ENCODE assay signal across 11 cellular contexts in the genomic region with DNA sequence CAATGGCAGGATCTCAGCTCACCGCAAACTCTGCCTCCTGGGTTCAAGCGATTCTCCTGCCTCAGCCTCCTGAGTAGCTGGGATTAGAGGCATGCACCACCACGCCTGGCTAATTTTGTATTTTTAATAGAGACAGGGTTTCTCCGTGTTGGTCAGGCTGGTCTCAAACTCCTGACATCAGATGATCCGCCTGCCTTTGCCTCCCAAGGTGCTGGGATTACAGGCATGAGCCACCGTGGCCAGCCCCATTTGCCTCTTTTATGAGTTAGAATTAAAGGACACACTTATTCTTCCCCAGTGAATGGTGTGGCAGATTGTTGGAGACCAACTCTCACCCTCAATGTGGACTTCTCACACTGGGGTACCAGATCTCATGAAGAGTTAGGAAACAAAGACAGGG. TPM values are rescaled to one million over a fixed set of nuclear protein-coding genes. Genes with fewer than 3 reads are reported as not detected.
DNase-seq lines count a peak whose midpoint lies in the region; ATAC-seq, FAIRE-seq and TF ChIP-seq lines count a peak whose summit lies in the region.
"Not testable (repeated sequence)": the region's sequence is repeated elsewhere in the genome, so short reads cannot be mapped to it uniquely, and the experiment has no call there.
"Had no signal": no experiment of that assay in that cellular context is flagged by ENCODE, and none has a peak within 500 bp of the region (broad histone marks: within the 10 kb centered on the region; RNA-seq: fewer than 3 reads in every experiment).

No MANE protein-coding gene starts in this region.

- H2BK5ac ChIP-seq in H1 (ENCODE audit: low read depth, low read length), result not testable (repeated sequence)

- H3K4me2 ChIP-seq in GM23338; H1 (ENCODE audit: insufficient read depth in 1 of 2, low read depth in 2 of 2, low read length in 2 of 2): not testable (repeated sequence)

- TF ChIP-seq POLR2A in H1 (IDR thresholded peaks at IDR 0.05; ENCODE audit: control extremely low read depth in 1 of 2, low read depth in 2 of 2, low read length in 2 of 2), result not testable (repeated sequence)

- H3K14ac ChIP-seq in H1 (ENCODE audit: insufficient read length), result not testable (repeated sequence)

- not testable (repeated sequence) for H3K9me3 Mint-ChIP-seq in GM23338, mesothelial cell of epicardium, nephron progenitor cell

- not testable (repeated sequence) for H3K36me3 ChIP-seq in GM23338 (ENCODE audit: insufficient read depth); HUES6 (ENCODE audit: control insufficient read depth, insufficient read depth, low read length); Panc1 (ENCODE audit: control insufficient read depth, insufficient read depth, low read length); H1 (ENCODE audit: control insufficient read depth in 2 of 4, insufficient read depth in 4 of 4, low read length in 3 of 4)

- H3K27ac ChIP-seq in GM23338 (ENCODE audit: low read depth); HUES6 (ENCODE audit: low read depth, low read length); H1 (ENCODE audit: low read depth, low read length): not testable (repeated sequence)
- H3K27ac ChIP-seq in Panc1 (ENCODE audit: low read length), result peak overlapping the region; percentile 49; the same call in 1 of the 2 replicates

- H3K27ac Mint-ChIP-seq in GM23338, result not testable (repeated sequence)
- H3K27ac Mint-ChIP-seq in mesothelial cell of epicardium, result peak overlapping the region; percentile 98
- peak overlapping the region; percentile 98 for H3K27ac Mint-ChIP-seq in nephron progenitor cell

- H3K23me2 ChIP-seq in H1 (ENCODE audit: low read depth, low read length), result not testable (repeated sequence)

- not testable (repeated sequence) for H4K91ac ChIP-seq in H1 (replicated peaks; ENCODE audit: insufficient read length, low read length)

- H3K9me2 ChIP-seq in GM23338 (ENCODE audit: insufficient read depth), result not testable (repeated sequence)

- FAIRE-seq in H1 (lab: Jason Lieb, UNC), result not testable (repeated sequence)

- POLR2A ChIA-PET in Panc1 (lab: Charles Lee); H1 (lab: Charles Lee; ENCODE audit: partially characterized antibody): not testable (repeated sequence)

- BruUV-seq in Panc1 (replicated peaks; lab: Mats Ljungman, UMichigan), result not testable (repeated sequence)

- H2BK15ac ChIP-seq in H1 (ENCODE audit: low read length), result not testable (repeated sequence)

- not testable (repeated sequence) for H3K9me3 ChIP-seq in HUES6 (ENCODE audit: control insufficient read depth, insufficient read depth, low read depth, low read length); Panc1 (ENCODE audit: control insufficient read depth, insufficient read depth, low read depth, low read length); H1 (ENCODE audit: insufficient read depth in 2 of 2, low read depth in 1 of 2, low read length in 1 of 2)

- intact Hi-C loops in Panc1 (cut with micrococcal nuclease; ENCODE audit: unreplicated experiment), result not testable (repeated sequence)

- H3K79me2 ChIP-seq in GM23338 (replicated peaks; ENCODE audit: insufficient read depth); H1 (ENCODE audit: control insufficient read depth in 1 of 2, insufficient read depth in 2 of 2, low read length in 2 of 2): not testable (repeated sequence)

- not testable (repeated sequence) for H2AFZ ChIP-seq in GM23338; H1 (ENCODE audit: low read length)

- peaks cover 27% of the 10 kb centered on the region for H3F3A ChIP-seq in GM23338 (replicated peaks; ENCODE audit: low read depth)

- H3K4me1 Mint-ChIP-seq in GM23338 (peaks cover 10% of the 10 kb centered on the region), mesothelial cell of epicardium (peaks cover 91% of the 10 kb centered on the region), nephron progenitor cell (peaks cover 100% of the 10 kb centered on the region)

- not testable (repeated sequence) for H3K4me3 Mint-ChIP-seq in GM23338
- H3K4me3 Mint-ChIP-seq in mesothelial cell of epicardium (peak overlapping the region; percentile 13), nephron progenitor cell (peak overlapping the region; percentile 95)

- CTCF ChIA-PET in Panc1 (lab: Charles Lee), result not testable (repeated sequence)
- CTCF ChIA-PET in H1 (lab: Charles Lee; ENCODE audit: partially characterized antibody), result interaction anchor here (0.7 to 20.0 kb wide), 10 partner anchors 9 to 295 kb away, joined by 3 to 339 read pairs (median 4); partner anchors contain the start of genes HOXC5 and SMUG1

- H3K56ac ChIP-seq in H1 (replicated peaks; ENCODE audit: insufficient read length, low read depth, low read length), result not testable (repeated sequence)

- not testable (repeated sequence) for H3K4ac ChIP-seq in H1 (replicated peaks; ENCODE audit: insufficient read length, low read depth, low read length)

- ATAC-seq in GM23338, Panc1: not testable (repeated sequence)

- not testable (repeated sequence) for H4K8ac ChIP-seq in H1 (ENCODE audit: extremely low read depth, insufficient read depth, low read length)

- not testable (repeated sequence) for H2BK120ac ChIP-seq in H1 (replicated peaks; ENCODE audit: low read depth, low read length)

- peaks cover 100% of the 10 kb centered on the region for H3K27me3 Mint-ChIP-seq in GM23338 (ENCODE audit: insufficient read depth, low read depth, poor library complexity)
- peaks cover 13% of the 10 kb centered on the region for H3K27me3 Mint-ChIP-seq in mesothelial cell of epicardium (ENCODE audit: low read depth)
- not testable (repeated sequence) for H3K27me3 Mint-ChIP-seq in nephron progenitor cell (ENCODE audit: low read depth, poor library complexity)

- H3K27me3 ChIP-seq in GM23338 (ENCODE audit: insufficient read depth), result peaks cover 100% of the 10 kb centered on the region
- peaks cover 100% of the 10 kb centered on the region for H3K27me3 ChIP-seq in HUES6 (ENCODE audit: control insufficient read depth, insufficient read depth, low read length)
- not testable (repeated sequence) for H3K27me3 ChIP-seq in Panc1 (ENCODE audit: control insufficient read depth, insufficient read depth, low read length)
- H3K27me3 ChIP-seq in H1 (replicated peaks in 1 of 4; ENCODE audit: control insufficient read depth in 3 of 4, extremely low read depth in 1 of 4, insufficient read depth in 3 of 4, low read length in 3 of 4), result peaks cover 95 to 100% (median 99%) of the 10 kb centered on the region in 4 experiments

- 62% methylated on average over 6 of the region's 6 CpGs; no CpG with 5 or more reads in 1 of the 2 experiments for WGBS in H1 (ENCODE audit: extremely low coverage in 1 of 2, insufficient coverage in 1 of 2, insufficient read length in 1 of 2, insufficient replicate concordance in 2 of 2, low coverage in 1 of 2, low lambda C conversion rate in 2 of 2, missing lambda C conversion rate in 1 of 2), 2 experiments

- not testable (repeated sequence) for H2BK12ac ChIP-seq in H1 (ENCODE audit: low read depth, low read length)

- H3K79me1 ChIP-seq in H1 (ENCODE audit: low read depth, low read length), result not testable (repeated sequence)

- H4K20me1 ChIP-seq in GM23338 (replicated peaks; ENCODE audit: insufficient read depth) (peaks cover 56% of the 10 kb centered on the region), H1 (replicated peaks in 1 of 2; ENCODE audit: control insufficient read depth in 1 of 2, insufficient read depth in 2 of 2, low read length in 2 of 2) (peaks cover 9 to 19% of the 10 kb centered on the region in 2 experiments)

- not testable (repeated sequence) for DNase-seq in GM23338 (ENCODE audit: low spot score); Panc1 (ENCODE audit: low read depth, low spot score); H1 (ENCODE audit: low read depth in 1 of 2, low spot score in 2 of 2); mesothelial cell of epicardium (ENCODE audit: low spot score in 2 of 2, unreplicated experiment in 2 of 2); nephron progenitor cell

- not testable (repeated sequence) for TF ChIP-seq RAD21 in H1 (IDR thresholded peaks at IDR 0.05 in 1 of 2, conservative IDR thresholded peaks at IDR 0.05 in 1 of 2; ENCODE audit: low read depth in 2 of 2, low read length in 2 of 2)

- not testable (repeated sequence) for TF ChIP-seq EP300 in H1 (IDR thresholded peaks at IDR 0.05; ENCODE audit: borderline replicate concordance in 1 of 2, low read depth in 2 of 2, low read length in 2 of 2)

- not testable (repeated sequence) for H3K36me3 Mint-ChIP-seq in GM23338 (ENCODE audit: low read depth); mesothelial cell of epicardium
- H3K36me3 Mint-ChIP-seq in nephron progenitor cell (ENCODE audit: low read depth), result peaks cover 48% of the 10 kb centered on the region

- H2BK20ac ChIP-seq in H1 (ENCODE audit: low read length), result not testable (repeated sequence)

- not testable (repeated sequence) for H2AK5ac ChIP-seq in H1 (ENCODE audit: low read depth, low read length)

- peaks cover 12% of the 10 kb centered on the region; the same call in 1 of the 2 replicates for H3K4me1 ChIP-seq in GM23338 (ENCODE audit: insufficient read depth)
- not testable (repeated sequence) for H3K4me1 ChIP-seq in HUES6 (ENCODE audit: control insufficient read depth, insufficient read depth, low read length); H1 (replicated peaks in 1 of 4; ENCODE audit: control insufficient read depth in 3 of 4, insufficient read depth in 4 of 4, low read length in 3 of 4)
- H3K4me1 ChIP-seq in Panc1 (ENCODE audit: control insufficient read depth, insufficient read depth, low read length), result peaks cover 92% of the 10 kb centered on the region

- not testable (repeated sequence) for TF ChIP-seq CTCF in GM23338 (conservative IDR thresholded peaks at IDR 0.05; ENCODE audit: low read depth in 2 of 2); Panc1 (IDR thresholded peaks at IDR 0.05); H1 (IDR thresholded peaks at IDR 0.05; ENCODE audit: control extremely low read depth in 1 of 3, insufficient read depth in 1 of 3, low read depth in 1 of 3, low read length in 3 of 3); mesothelial cell of epicardium (IDR thresholded peaks at IDR 0.05; ENCODE audit: unreplicated experiment); nephron progenitor cell (IDR thresholded peaks at IDR 0.05)

- H3K18ac ChIP-seq in H1 (ENCODE audit: extremely low read depth, low read length), result not testable (repeated sequence)

- peak overlapping the region; percentile 40 for H3K9ac ChIP-seq in HUES6 (ENCODE audit: low read length)
- not testable (repeated sequence) for H3K9ac ChIP-seq in H1 (replicated peaks in 1 of 4; ENCODE audit: extremely low read depth in 1 of 4, low read depth in 3 of 4, low read length in 3 of 4)

- in situ Hi-C loops in Panc1 (cut with HindIII; ENCODE audit: low pct_unique_long_range_greater_than_20kb, low sequenced_read_pairs), result not testable (repeated sequence)

- not testable (repeated sequence) for H4K5ac ChIP-seq in H1 (ENCODE audit: insufficient read length, low read depth, low read length)

- not testable (repeated sequence) for H3K4me3 ChIP-seq in GM23338; HUES6 (ENCODE audit: low read depth, low read length); Panc1 (ENCODE audit: low read depth in 2 of 2, low read length in 2 of 2); H1 (ENCODE audit: extremely low read depth in 1 of 4, insufficient read depth in 2 of 4, low read depth in 3 of 4, low read length in 4 of 4)

- H3K23ac ChIP-seq in H1 (ENCODE audit: insufficient read length), result not testable (repeated sequence)

RNA-seq across cellular contexts. Expression of gene HOXC5, which starts 9.2 kb away (rescaled TPM):
- total RNA-seq in GM23338 (2014; rRNA removed; shearing (Covaris generic)), result not detected in 2 replicates
- not detected in 2 replicates for polyA plus RNA-seq in GM23338 (2016; fragmentation: Nextera tagmentation; extraction: Ambion mirVana)
- total RNA-seq in Panc1 (2021; ENCODE audit: unreplicated experiment), result 5.0 TPM
- polyA plus RNA-seq in Panc1 (2012; ENCODE audit: insufficient read length), result 0.76 TPM
- not detected in 2 replicates for total RNA-seq in H1 (2021; fragmentation: NEBNext Ultra II Directional; extraction: Animal tissue kit (Norgen Biotek cat#: 25700))
- not detected in 2 replicates for polyA plus RNA-seq in H1 (2011; rRNA removed)
- polyA plus RNA-seq in H1 (2011; cell fraction: cytosol; rRNA removed), result not detected
- polyA plus RNA-seq in H1 (2011; cell fraction: nucleus; rRNA removed), result not detected
- polyA plus RNA-seq in H1 (2012, experiment 1 of 2), result not detected in 4 replicates
- polyA plus RNA-seq in H1 (2012, experiment 2 of 2), result not detected
- not detected for polyA plus RNA-seq in H1 (2013, experiment 1 of 2)
- polyA plus RNA-seq in H1 (2013, experiment 2 of 2), result not detected
- polyA minus RNA-seq in H1 (2011; rRNA and poly(A)+ RNA removed), result not detected in 2 replicates
- not detected for polyA minus RNA-seq in H1 (2011; cell fraction: cytosol; rRNA and poly(A)+ RNA removed)
- polyA minus RNA-seq in H1 (2011; cell fraction: nucleus; rRNA and poly(A)+ RNA removed), result not detected
- total RNA-seq in mesothelial cell of epicardium, result 28.7 to 33.8 TPM (median 29.3 TPM) in 3 replicates
- total RNA-seq: CD4-positive, alpha-beta memory T cell; CD4-positive, CD25-positive, alpha-beta regulatory T cell; CD8-positive, alpha-beta memory T cell had no signal
- polyA plus RNA-seq: AG04450; CD14-positive monocyte; CD4-positive, alpha-beta memory T cell; CD4-positive, CD25-positive, alpha-beta regulatory T cell; CD8-positive, alpha-beta memory T cell had no signal

RNA-seq across cellular contexts. Expression of gene HOXC4, which starts 11.6 kb away (rescaled TPM):
- not detected in 2 replicates for total RNA-seq in GM23338 (2014; rRNA removed; shearing (Covaris generic))
- not detected in 2 replicates for polyA plus RNA-seq in GM23338 (2016; fragmentation: Nextera tagmentation; extraction: Ambion mirVana)
- 22.7 TPM for total RNA-seq in Panc1 (2021; ENCODE audit: unreplicated experiment)
- polyA plus RNA-seq in Panc1 (2012; ENCODE audit: insufficient read length), result 25.2 TPM
- not detected in 2 replicates for total RNA-seq in H1 (2021; fragmentation: NEBNext Ultra II Directional; extraction: Animal tissue kit (Norgen Biotek cat#: 25700))
- polyA plus RNA-seq in H1 (2011; rRNA removed), result not detected in 2 replicates
- not detected for polyA plus RNA-seq in H1 (2011; cell fraction: cytosol; rRNA removed)
- polyA plus RNA-seq in H1 (2011; cell fraction: nucleus; rRNA removed), result not detected
- polyA plus RNA-seq in H1 (2012, experiment 1 of 2), result not detected in 4 replicates
- polyA plus RNA-seq in H1 (2012, experiment 2 of 2), result not detected
- polyA plus RNA-seq in H1 (2013, experiment 1 of 2), result 0.02 TPM
- polyA plus RNA-seq in H1 (2013, experiment 2 of 2), result 0.02 TPM
- not detected in 2 replicates for polyA minus RNA-seq in H1 (2011; rRNA and poly(A)+ RNA removed)
- polyA minus RNA-seq in H1 (2011; cell fraction: cytosol; rRNA and poly(A)+ RNA removed), result not detected
- not detected for polyA minus RNA-seq in H1 (2011; cell fraction: nucleus; rRNA and poly(A)+ RNA removed)
- 67.4 to 73.6 TPM (median 69.4 TPM) in 3 replicates for total RNA-seq in mesothelial cell of epicardium
- total RNA-seq: CD4-positive, alpha-beta memory T cell had no signal
- polyA plus RNA-seq: AG04450; CD14-positive monocyte; CD4-positive, alpha-beta memory T cell had no signal

RNA-seq across cellular contexts. Expression of gene HOXC6, which starts 13.8 kb away (rescaled TPM):
- total RNA-seq in GM23338 (2014; rRNA removed; shearing (Covaris generic)), result not detected in 2 replicates
- polyA plus RNA-seq in GM23338 (2016; fragmentation: Nextera tagmentation; extraction: Ambion mirVana) (not detected in 2 replicates), H1 (2011; rRNA removed) (not detected in 2 replicates)
- total RNA-seq in Panc1 (2021; ENCODE audit: unreplicated experiment) (52.2 TPM), mesothelial cell of epicardium (15.5 to 17.4 TPM (median 16.3 TPM) in 3 replicates)
- polyA plus RNA-seq in Panc1 (2012; ENCODE audit: insufficient read length), result 46.1 TPM
- total RNA-seq in H1 (2021; fragmentation: NEBNext Ultra II Directional; extraction: Animal tissue kit (Norgen Biotek cat#: 25700)), result not detected in 2 replicates
- not detected for polyA plus RNA-seq in H1 (2011; cell fraction: cytosol; rRNA removed)
- not detected for polyA plus RNA-seq in H1 (2011; cell fraction: nucleus; rRNA removed)
- not detected in 4 replicates for polyA plus RNA-seq in H1 (2012, experiment 1 of 2)
- polyA plus RNA-seq in H1 (2012, experiment 2 of 2), result not detected
- not detected for polyA plus RNA-seq in H1 (2013, experiment 1 of 2)
- not detected for polyA plus RNA-seq in H1 (2013, experiment 2 of 2)
- not detected in 2 replicates for polyA minus RNA-seq in H1 (2011; rRNA and poly(A)+ RNA removed)
- not detected for polyA minus RNA-seq in H1 (2011; cell fraction: cytosol; rRNA and poly(A)+ RNA removed)
- polyA minus RNA-seq in H1 (2011; cell fraction: nucleus; rRNA and poly(A)+ RNA removed), result not detected
- total RNA-seq: CD4-positive, alpha-beta memory T cell; CD4-positive, CD25-positive, alpha-beta regulatory T cell; CD8-positive, alpha-beta memory T cell had no signal
- polyA plus RNA-seq: CD14-positive monocyte; CD4-positive, alpha-beta memory T cell; CD4-positive, CD25-positive, alpha-beta regulatory T cell; CD8-positive, alpha-beta memory T cell had no signal

RNA-seq across cellular contexts. Expression of gene HOXC8, which starts 33.2 kb away (rescaled TPM):
- not detected in 2 replicates for total RNA-seq in GM23338 (2014; rRNA removed; shearing (Covaris generic))
- not detected in 2 replicates for polyA plus RNA-seq in GM23338 (2016; fragmentation: Nextera tagmentation; extraction: Ambion mirVana)
- total RNA-seq in Panc1 (2021; ENCODE audit: unreplicated experiment), result 15.3 TPM
- 9.5 TPM for polyA plus RNA-seq in Panc1 (2012; ENCODE audit: insufficient read length)
- total RNA-seq in H1 (2021; fragmentation: NEBNext Ultra II Directional; extraction: Animal tissue kit (Norgen Biotek cat#: 25700)), result not detected in 2 replicates
- not detected in 2 replicates for polyA plus RNA-seq in H1 (2011; rRNA removed)
- polyA plus RNA-seq in H1 (2011; cell fraction: cytosol; rRNA removed), result not detected
- polyA plus RNA-seq in H1 (2011; cell fraction: nucleus; rRNA removed), result not detected
- polyA plus RNA-seq in H1 (2012, experiment 1 of 2), result 0.09 TPM in 1 of 4 replicates, not detected in the others
- polyA plus RNA-seq in H1 (2012, experiment 2 of 2), result not detected
- not detected for polyA plus RNA-seq in H1 (2013, experiment 1 of 2)
- polyA plus RNA-seq in H1 (2013, experiment 2 of 2), result not detected
- not detected in 2 replicates for polyA minus RNA-seq in H1 (2011; rRNA and poly(A)+ RNA removed)
- polyA minus RNA-seq in H1 (2011; cell fraction: cytosol; rRNA and poly(A)+ RNA removed), result not detected
- not detected for polyA minus RNA-seq in H1 (2011; cell fraction: nucleus; rRNA and poly(A)+ RNA removed)
- total RNA-seq in mesothelial cell of epicardium, result 4.9 to 5.9 TPM (median 5.5 TPM) in 3 replicates
- total RNA-seq: CD4-positive, alpha-beta memory T cell; CD4-positive, CD25-positive, alpha-beta regulatory T cell; CD8-positive, alpha-beta memory T cell had no signal
- polyA plus RNA-seq: CD14-positive monocyte; CD4-positive, alpha-beta memory T cell; CD4-positive, CD25-positive, alpha-beta regulatory T cell; CD8-positive, alpha-beta memory T cell had no signal

RNA-seq across cellular contexts. Expression of gene HOXC9, which starts 42.1 kb away (rescaled TPM):
- total RNA-seq in GM23338 (2014; rRNA removed; shearing (Covaris generic)), result not detected in 2 replicates
- polyA plus RNA-seq in GM23338 (2016; fragmentation: Nextera tagmentation; extraction: Ambion mirVana) (not detected in 2 replicates), H1 (2011; rRNA removed) (not detected in 2 replicates)
- total RNA-seq in Panc1 (2021; ENCODE audit: unreplicated experiment) (37.2 TPM), mesothelial cell of epicardium (1.1 to 2.0 TPM (median 1.6 TPM) in 3 replicates)
- 41.2 TPM for polyA plus RNA-seq in Panc1 (2012; ENCODE audit: insufficient read length)
- total RNA-seq in H1 (2021; fragmentation: NEBNext Ultra II Directional; extraction: Animal tissue kit (Norgen Biotek cat#: 25700)), result not detected in 2 replicates
- polyA plus RNA-seq in H1 (2011; cell fraction: cytosol; rRNA removed), result not detected
- not detected for polyA plus RNA-seq in H1 (2011; cell fraction: nucleus; rRNA removed)
- polyA plus RNA-seq in H1 (2012, experiment 1 of 2), result not detected in 4 replicates
- not detected for polyA plus RNA-seq in H1 (2012, experiment 2 of 2)
- polyA plus RNA-seq in H1 (2013, experiment 1 of 2), result not detected
- not detected for polyA plus RNA-seq in H1 (2013, experiment 2 of 2)
- polyA minus RNA-seq in H1 (2011; rRNA and poly(A)+ RNA removed), result not detected in 2 replicates
- polyA minus RNA-seq in H1 (2011; cell fraction: cytosol; rRNA and poly(A)+ RNA removed), result not detected
- polyA minus RNA-seq in H1 (2011; cell fraction: nucleus; rRNA and poly(A)+ RNA removed), result not detected
- total RNA-seq: CD4-positive, alpha-beta memory T cell; CD4-positive, CD25-positive, alpha-beta regulatory T cell; CD8-positive, alpha-beta memory T cell had no signal
- polyA plus RNA-seq: AG04450; CD14-positive monocyte; CD4-positive, alpha-beta memory T cell; CD4-positive, CD25-positive, alpha-beta regulatory T cell; CD8-positive, alpha-beta memory T cell had no signal

Comparison
In these comparisons a context has a peak if more than half of its experiments do, and no peak if none do; other contexts are left out.
1. RNA of gene HOXC4, which starts 11.6 kb away (total RNA-seq): 67.4 to 73.6 TPM in mesothelial cell of epicardium and 22.7 TPM in Panc1 (single experiment); not detected in GM23338 and not detected in H1; every median in the first group is over 10 times any median in the second.
2. RNA of gene HOXC6, which starts 13.8 kb away (total RNA-seq): 52.2 TPM in Panc1 (single experiment) and 15.5 to 17.4 TPM in mesothelial cell of epicardium; not detected in GM23338 and not detected in H1; every median in the first group is over 10 times any median in the second.